ENCODE assay signal across 8 cellular contexts in the genomic region with DNA sequence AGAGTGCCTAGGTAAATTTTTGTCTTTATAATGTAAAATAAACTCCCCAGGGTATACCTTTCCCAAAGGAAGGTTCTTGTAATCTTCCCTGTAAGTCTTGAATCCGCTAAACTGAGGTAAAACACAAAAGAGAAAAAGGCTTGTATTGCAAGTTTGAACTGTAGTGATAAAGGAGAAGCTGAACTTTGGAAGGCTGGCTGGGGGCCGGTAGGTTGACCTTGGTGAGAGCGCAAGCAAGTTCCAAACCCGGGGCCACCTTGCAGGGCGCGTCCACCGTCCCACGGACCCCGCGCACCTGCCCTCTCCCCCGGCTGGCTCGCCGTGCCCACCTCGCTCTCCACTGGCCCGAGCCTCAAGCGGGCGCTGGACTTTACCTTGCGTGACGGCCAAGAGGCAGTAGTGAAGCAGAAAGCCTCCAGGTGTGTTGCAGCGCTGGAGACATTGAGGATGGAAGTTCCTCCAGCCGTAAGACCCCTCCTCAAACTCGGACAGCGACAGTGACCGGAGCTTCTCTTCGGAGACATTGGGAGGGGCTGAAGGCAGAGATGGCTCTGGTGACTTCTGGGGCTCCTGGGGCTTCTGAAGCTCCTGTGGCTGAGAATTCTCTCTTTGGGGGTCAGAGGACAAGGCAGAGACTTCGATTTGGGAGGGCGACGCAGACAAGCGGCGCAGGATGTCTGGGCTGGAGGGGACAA. TPM values are rescaled to one million over a fixed set of nuclear protein-coding genes. Genes with fewer than 3 reads are reported as not detected.
A peak's percentile ranks its signal among the peaks of the same experiment; 100 is the strongest.
DNase-seq lines count a peak whose midpoint lies in the region; ATAC-seq, FAIRE-seq and TF ChIP-seq lines count a peak whose summit lies in the region.

No MANE protein-coding gene starts in this region.

- 3 to 4% methylated on average over 6 to 20 of the region's 30 CpGs for WGBS in gastroesophageal sphincter (ENCODE audit: low coverage in 1 of 2), 2 donors
- 2 to 3% (median 2%) methylated on average over 30 of the region's 30 CpGs for WGBS in psoas muscle, 3 donors

- FAIRE-seq in HTR-8/SVneo (lab: Jason Lieb, UNC) = no peak
- FAIRE-seq in GM19239 (lab: Jason Lieb, UNC) = no peak

- H3K9me3 ChIP-seq in HEK293 (ENCODE audit: control insufficient read depth, insufficient read depth, low read depth, low read length) (no peaks in the 10 kb centered on the region), Peyer's patch (no peaks in the 10 kb centered on the region), gastroesophageal sphincter (no peaks in the 10 kb centered on the region), psoas muscle (no peaks in the 10 kb centered on the region)

- POLR2A ChIA-PET in HEK293 (lab: Yijun Ruan, JAX) = interaction anchor here (1.0 to 1.2 kb wide), 2 partner anchors 11 to 141 kb away, joined by 3 read pairs; no protein-coding TSS in a partner anchor

- peak overlapping the region; percentile 49; the same call in 1 of the 2 replicates for H3K27ac ChIP-seq in HEK293 (ENCODE audit: extremely low read depth, low read depth, low read length)
- no peak overlapping the region for H3K27ac ChIP-seq in Peyer's patch
- no peak overlapping the region for H3K27ac ChIP-seq in gastroesophageal sphincter
- H3K27ac ChIP-seq in psoas muscle = no peak overlapping the region

- TF ChIP-seq CTCF in HEK293 (tag by site-specific recombination; IDR thresholded peaks at IDR 0.05) (no peak), Peyer's patch (IDR thresholded peaks at IDR 0.05) (no peak), gastroesophageal sphincter (IDR thresholded peaks at IDR 0.05) (no peak), psoas muscle (IDR thresholded peaks at IDR 0.05) (no peak)

- DNase-seq in Peyer's patch (no peak), psoas muscle (peak in 1 of 2 donors; percentile 45), mesenteric fat pad (ENCODE audit: low spot score) (no peak), HTR-8/SVneo (ENCODE audit: insufficient read length, low spot score) (no peak), GM19239 (ENCODE audit: insufficient read length, low spot score) (no peak)

- H3K27me3 ChIP-seq in Peyer's patch (no peaks in the 10 kb centered on the region), gastroesophageal sphincter (peaks cover 30% of the 10 kb centered on the region), psoas muscle (ENCODE audit: insufficient read depth in 3 of 3, low read length in 2 of 3) (peaks cover 0 to 12% (median 2%) of the 10 kb centered on the region in 3 donors)

- H3K4me1 ChIP-seq in HEK293 (ENCODE audit: control insufficient read depth, insufficient read depth, low read length) (peaks cover 4% of the 10 kb centered on the region; the same call in 1 of the 2 replicates), Peyer's patch (peaks cover 0 to 12% (median 0%) of the 10 kb centered on the region in 4 donors), gastroesophageal sphincter (peaks cover 0 to 19% (median 5%) of the 10 kb centered on the region in 3 donors), psoas muscle (no peaks in the 10 kb centered on the region)

- ATAC-seq in GM18505 (IDR thresholded peaks at IDR 0.05; ENCODE audit: unreplicated experiment) (peak; percentile 0), gastroesophageal sphincter (no peak), psoas muscle (no peak)

- H3K4me3 ChIP-seq in HEK293 (ENCODE audit: low read depth, low read length) (peak overlapping the region; percentile 73), Peyer's patch (peak overlapping the region; percentile 42 to 53 (median 47)), gastroesophageal sphincter (peak overlapping the region; percentile 3 to 50), psoas muscle (peak overlapping the region; percentile 56)

- CTCF ChIA-PET in HEK293 (lab: Yijun Ruan, JAX) = interaction anchor here (0.5 to 2.3 kb wide), 22 partner anchors 9 to 615 kb away, joined by 3 to 14 read pairs (median 4); no protein-coding TSS in a partner anchor

- H3K36me3 ChIP-seq in HEK293 (ENCODE audit: control insufficient read depth in 2 of 2, insufficient read depth in 1 of 2, low read length in 2 of 2) = no peaks in the 10 kb centered on the region
- H3K36me3 ChIP-seq in Peyer's patch = no peaks in the 10 kb centered on the region
- no peaks in the 10 kb centered on the region for H3K36me3 ChIP-seq in gastroesophageal sphincter
- H3K36me3 ChIP-seq in psoas muscle (ENCODE audit: insufficient read depth in 1 of 2, low read depth in 1 of 2) = no peaks in the 10 kb centered on the region

- intact Hi-C loops in psoas muscle (cut with DNase I) = no loop called here

- TF ChIP-seq EP300 in gastroesophageal sphincter (IDR thresholded peaks at IDR 0.05) = no peak

- TF ChIP-seq POLR2A in GM18505 (IDR thresholded peaks at IDR 0.05; ENCODE audit: borderline replicate concordance, extremely low read depth, insufficient read depth, insufficient read length) (no peak), Peyer's patch (IDR thresholded peaks at IDR 0.05) (no peak), gastroesophageal sphincter (IDR thresholded peaks at IDR 0.05) (no peak)

TF ChIP-seq in HEK293, 187 proteins besides CTCF, POLR2A, EP300 and RAD21:
- TF ChIP-seq, protein P1, sequence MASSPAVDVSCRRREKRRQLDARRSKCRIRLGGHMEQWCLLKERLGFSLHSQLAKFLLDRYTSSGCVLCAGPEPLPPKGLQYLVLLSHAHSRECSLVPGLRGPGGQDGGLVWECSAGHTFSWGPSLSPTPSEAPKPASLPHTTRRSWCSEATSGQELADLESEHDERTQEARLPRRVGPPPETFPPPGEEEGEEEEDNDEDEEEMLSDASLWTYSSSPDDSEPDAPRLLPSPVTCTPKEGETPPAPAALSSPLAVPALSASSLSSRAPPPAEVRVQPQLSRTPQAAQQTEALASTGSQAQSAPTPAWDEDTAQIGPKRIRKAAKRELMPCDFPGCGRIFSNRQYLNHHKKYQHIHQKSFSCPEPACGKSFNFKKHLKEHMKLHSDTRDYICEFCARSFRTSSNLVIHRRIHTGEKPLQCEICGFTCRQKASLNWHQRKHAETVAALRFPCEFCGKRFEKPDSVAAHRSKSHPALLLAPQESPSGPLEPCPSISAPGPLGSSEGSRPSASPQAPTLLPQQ (tag by site-specific recombination; IDR thresholded peaks at IDR 0.05) = no peak
- peak; percentile 10; the same call in 1 of the 2 replicates for TF ChIP-seq ZNF394 (tag by site-specific recombination; IDR thresholded peaks at IDR 0.05; ENCODE audit: borderline replicate concordance)
- no peak for TF ChIP-seq TCF7L2 (IDR thresholded peaks at IDR 0.05; ENCODE audit: borderline replicate concordance, low read depth, low read length)
- TF ChIP-seq, protein P2, sequence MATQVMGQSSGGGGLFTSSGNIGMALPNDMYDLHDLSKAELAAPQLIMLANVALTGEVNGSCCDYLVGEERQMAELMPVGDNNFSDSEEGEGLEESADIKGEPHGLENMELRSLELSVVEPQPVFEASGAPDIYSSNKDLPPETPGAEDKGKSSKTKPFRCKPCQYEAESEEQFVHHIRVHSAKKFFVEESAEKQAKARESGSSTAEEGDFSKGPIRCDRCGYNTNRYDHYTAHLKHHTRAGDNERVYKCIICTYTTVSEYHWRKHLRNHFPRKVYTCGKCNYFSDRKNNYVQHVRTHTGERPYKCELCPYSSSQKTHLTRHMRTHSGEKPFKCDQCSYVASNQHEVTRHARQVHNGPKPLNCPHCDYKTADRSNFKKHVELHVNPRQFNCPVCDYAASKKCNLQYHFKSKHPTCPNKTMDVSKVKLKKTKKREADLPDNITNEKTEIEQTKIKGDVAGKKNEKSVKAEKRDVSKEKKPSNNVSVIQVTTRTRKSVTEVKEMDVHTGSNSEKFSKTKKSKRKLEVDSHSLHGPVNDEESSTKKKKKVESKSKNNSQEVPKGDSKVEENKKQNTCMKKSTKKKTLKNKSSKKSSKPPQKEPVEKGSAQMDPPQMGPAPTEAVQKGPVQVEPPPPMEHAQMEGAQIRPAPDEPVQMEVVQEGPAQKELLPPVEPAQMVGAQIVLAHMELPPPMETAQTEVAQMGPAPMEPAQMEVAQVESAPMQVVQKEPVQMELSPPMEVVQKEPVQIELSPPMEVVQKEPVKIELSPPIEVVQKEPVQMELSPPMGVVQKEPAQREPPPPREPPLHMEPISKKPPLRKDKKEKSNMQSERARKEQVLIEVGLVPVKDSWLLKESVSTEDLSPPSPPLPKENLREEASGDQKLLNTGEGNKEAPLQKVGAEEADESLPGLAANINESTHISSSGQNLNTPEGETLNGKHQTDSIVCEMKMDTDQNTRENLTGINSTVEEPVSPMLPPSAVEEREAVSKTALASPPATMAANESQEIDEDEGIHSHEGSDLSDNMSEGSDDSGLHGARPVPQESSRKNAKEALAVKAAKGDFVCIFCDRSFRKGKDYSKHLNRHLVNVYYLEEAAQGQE (tag by site-specific recombination; IDR thresholded peaks at IDR 0.05) = 0 out of 2 replicates have a peak, but pooled peaks have one; percentile 8

RNA-seq across cellular contexts. Expression of a gene that starts 0.4 kb away (rescaled TPM):
- total RNA-seq in Peyer's patch (1 to 10 TPM in 2 of 4 donors, not detected in 2; 1.7 to 2.1 TPM), gastroesophageal sphincter (under 1 TPM in 1 of 4 donors, not detected in 3; 0.12 TPM), psoas muscle (under 1 TPM in 1 of 4 donors, not detected in 3; 0.15 TPM), mesenteric fat pad (0.58 TPM)
- under 1 TPM in 2 of 3 donors, not detected in 1; under 0.01 to 0.03 TPM for polyA plus RNA-seq in psoas muscle
